Comparison of ENCODE assay signal across 21 cellular contexts in genomic region chr10:91935886-91936285, GRCh38. TPM values are rescaled to one million over a fixed set of nuclear protein-coding genes. Genes with fewer than 3 reads are reported as not detected.
DNase-seq lines count a peak whose midpoint lies in the region; ATAC-seq, FAIRE-seq and TF ChIP-seq lines count a peak whose summit lies in the region.
"Had no signal": no experiment of that assay in that cellular context is flagged by ENCODE, and none has a peak within 500 bp of the region (broad histone marks: within the 10 kb centered on the region; RNA-seq: fewer than 3 reads in every experiment).

No MANE protein-coding gene starts in this region.

- peak; percentile 73 for FAIRE-seq in G401.6 (lab: Jason Lieb, UNC)
- no peak for FAIRE-seq in bronchial epithelial cell (lab: Jason Lieb, UNC)
- FAIRE-seq in pancreas (lab: Jason Lieb, UNC): peak; percentile 26
- FAIRE-seq in frontal cortex (lab: Jason Lieb, UNC): no peak
- FAIRE-seq: GM12891, GM18507 had no signal

- H3K4me1 ChIP-seq in pancreas: peaks cover 5 to 10% (median 8%) of the 10 kb centered on the region in 3 donors

- ATAC-seq in pancreas (no peak), HG03457 (IDR thresholded peaks at IDR 0.05; ENCODE audit: unreplicated experiment) (no peak)
- ATAC-seq: A549 had no signal

- no peaks in the 10 kb centered on the region for H3K27me3 ChIP-seq in bronchial epithelial cell (ENCODE audit: control insufficient read depth, insufficient read depth, low read length)
- no peaks in the 10 kb centered on the region for H3K27me3 ChIP-seq in pancreas
- H3K27me3 ChIP-seq: BLaER1 treated with 17β-estradiol and CSF1 and Interleukin-3, amounts not matched to agents 10 nM and 100 nM had no signal

- DNase-seq in LHCN-M2 (ENCODE audit: low read depth) (peak; percentile 57), bronchial epithelial cell (ENCODE audit: low read depth) (peak; percentile 95), pancreas (no peak), ureter (ENCODE audit: low spot score) (no peak), frontal cortex (ENCODE audit: low spot score in 2 of 2) (no peak)
- no peak for DNase-seq in activated T-cell treated with anti-CD3 and anti-CD28 coated beads, Interleukin-2, amount 50 U/mL, for 48 hours
- DNase-seq: CD8-positive, alpha-beta memory T cell; DND-41; GF-D8; GOT3; Karpas-422; NCI-H1417; NCI-H187 treated with DMSO at 0.1 percent for 48 hours; NCI-H526 treated with DMSO at 0.1 percent for 48 hours; NK-92 treated with Interleukin-12 subunit alpha and Interleukin-12 subunit beta, amount 100 ng/mL, for 24 hours had no signal

- no peak overlapping the region for H3K27ac ChIP-seq in pancreas
- H3K27ac ChIP-seq: A549; BLaER1 treated with 17β-estradiol and CSF1 and Interleukin-3, amounts not matched to agents 10 nM and 100 nM had no signal

- intact Hi-C loops in pancreas (cut with DNase I): no loop called here

- H3K9me3 ChIP-seq in pancreas: no peaks in the 10 kb centered on the region
- H3K9me3 ChIP-seq: A549 had no signal

- H3K36me3 ChIP-seq in bronchial epithelial cell (ENCODE audit: control insufficient read depth, insufficient read depth, low read length): peaks cover 9% of the 10 kb centered on the region
- peaks cover 0 to 22% (median 6%) of the 10 kb centered on the region in 3 donors for H3K36me3 ChIP-seq in pancreas

- 86% methylated on average over 2 of the region's 2 CpGs for WGBS in pancreas, 2 donors

- H3K4me3 ChIP-seq in bronchial epithelial cell (ENCODE audit: low read depth, low read length) (no peak overlapping the region), pancreas (no peak overlapping the region)
- H3K4me3 ChIP-seq: A549; BLaER1 treated with 17β-estradiol and CSF1 and Interleukin-3, amounts not matched to agents 10 nM and 100 nM had no signal

- TF ChIP-seq CTCF in bronchial epithelial cell (IDR thresholded peaks at IDR 0.05; ENCODE audit: insufficient read depth, low read length, severe bottlenecking): no peak
- no peak for TF ChIP-seq CTCF in pancreas (IDR thresholded peaks at IDR 0.05)

RNA-seq across cellular contexts. Expression of gene BTAF1, which starts 12.3 kb away (rescaled TPM):
- total RNA-seq in LHCN-M2 (2014; rRNA removed): 28.7 TPM in 2 replicates
- polyA plus RNA-seq in LHCN-M2 (2012): 4.7 TPM
- 47.4 and 53.4 TPM in 2 replicates for total RNA-seq in bronchial epithelial cell
- total RNA-seq in pancreas: 10 to 100 TPM in 5 of 6 donors, 1 to 10 TPM in 1; 7.2 to 16.4 (median 12.7) TPM
- polyA plus RNA-seq in pancreas: 10 to 100 TPM in 1 of 2 donors, 1 to 10 TPM in 1; 5.5 to 13.5 TPM
- 55.4 TPM for total RNA-seq in ureter
- 65.2 TPM for total RNA-seq in frontal cortex

RNA-seq across cellular contexts. Expression of gene FGFBP3, which starts 26.6 kb away (rescaled TPM):
- total RNA-seq in LHCN-M2 (2014; rRNA removed): 0.40 and 0.64 TPM in 2 replicates
- 0.30 TPM for polyA plus RNA-seq in LHCN-M2 (2012)
- total RNA-seq in bronchial epithelial cell: 0.26 and 0.38 TPM in 2 replicates
- 1 to 10 TPM in 3 of 6 donors, under 1 TPM in 3; 0.72 to 1.4 (median 0.96) TPM for total RNA-seq in pancreas
- polyA plus RNA-seq in pancreas: 1 to 10 TPM; 1.1 to 1.9 TPM
- total RNA-seq in ureter: 2.9 TPM
- 18.3 TPM for total RNA-seq in frontal cortex

Comparison
In these comparisons a context has a peak if more than half of its experiments do, and no peak if none do; other contexts are left out.
1. DNase-seq: peak in LHCN-M2 (single experiment) and bronchial epithelial cell (single experiment); none in pancreas (0 of 6), ureter (single experiment), frontal cortex (0 of 2) and activated T-cell treated with anti-CD3 and anti-CD28 coated beads, Interleukin-2, amount 50 U/mL, for 48 hours (0 of 2).